In genomic region chr20:61584851-61585250, GRCh38 we compare ENCODE assay signal across 16 cellular contexts.
DNase-seq lines count a peak whose midpoint lies in the region; ATAC-seq lines count a peak whose summit lies in the region.
"Had no signal": no experiment of that assay in that cellular context is flagged by ENCODE, and none has a peak within 500 bp of the region (broad histone marks: within the 10 kb centered on the region; RNA-seq: fewer than 3 reads in every experiment).

No MANE protein-coding gene starts in this region.

- no peak overlapping the region for H3K27ac ChIP-seq in right cardiac atrium (ENCODE audit: low read length)
- H3K27ac ChIP-seq: 22Rv1, RWPE1 had no signal

- DNase-seq in NCI-H1105 treated with DMSO at 0.1 percent for 48 hours (lab: John Stamatoyannopoulos, UW) (peak; percentile 41), NCI-H1105 (lab: John Stamatoyannopoulos, UW) (no peak), DMS79 treated with DMSO at 0.1 percent for 48 hours (lab: John Stamatoyannopoulos, UW) (peak; percentile 57), astrocyte of the hippocampus (ENCODE audit: low read depth, low spot score) (peak; percentile 36), right cardiac atrium (peak; percentile 37 to 83 (median 77))
- DNase-seq in effector memory CD8-positive, alpha-beta T cell: no peak
- DNase-seq: C1 segment of cervical spinal cord, Caco-2, MV-4-11, NCI-H446 treated with DMSO at 0.1 percent for 48 hours, T-helper 1 cell had no signal

- no peaks in the 10 kb centered on the region for H3K27me3 ChIP-seq in right cardiac atrium (ENCODE audit: control insufficient read depth, insufficient read depth)

- H3K4me1 Mint-ChIP-seq in effector memory CD8-positive, alpha-beta T cell (ENCODE audit: low read depth in 2 of 2): no peaks in the 10 kb centered on the region

- no peaks in the 10 kb centered on the region for H3K4me1 ChIP-seq in right cardiac atrium (ENCODE audit: control insufficient read depth, insufficient read depth, low read length)
- H3K4me1 ChIP-seq: Caco-2 had no signal

- H3K4me3 Mint-ChIP-seq in effector memory CD8-positive, alpha-beta T cell: no peak overlapping the region

- H3K27ac Mint-ChIP-seq in effector memory CD8-positive, alpha-beta T cell: no peak overlapping the region

- ATAC-seq in right cardiac atrium (peak; percentile 80 to 91), GM18517 (IDR thresholded peaks at IDR 0.05; ENCODE audit: unreplicated experiment) (no peak), GM18867 (IDR thresholded peaks at IDR 0.05; ENCODE audit: unreplicated experiment) (no peak)
- no peak for ATAC-seq in effector memory CD8-positive, alpha-beta T cell (replicated peaks)
- ATAC-seq: HCT116 had no signal

- no peak overlapping the region for H3K4me3 ChIP-seq in right cardiac atrium (ENCODE audit: low read length)

- intact Hi-C loops in right cardiac atrium (cut with DNase I): no loop called here

- H3K9me3 ChIP-seq in right cardiac atrium (ENCODE audit: control insufficient read depth, low read length): no peaks in the 10 kb centered on the region

- H3K9me3 Mint-ChIP-seq in effector memory CD8-positive, alpha-beta T cell: no peaks in the 10 kb centered on the region

- WGBS in right cardiac atrium: 24% methylated on average over 10 of the region's 10 CpGs

- no peaks in the 10 kb centered on the region for H3K36me3 Mint-ChIP-seq in effector memory CD8-positive, alpha-beta T cell (ENCODE audit: insufficient read depth)

- peaks cover 10 to 22% of the 10 kb centered on the region in 2 donors for H3K27me3 Mint-ChIP-seq in effector memory CD8-positive, alpha-beta T cell

Comparison
In these comparisons a context has a peak if more than half of its experiments do, and no peak if none do; other contexts are left out.
1. DNase-seq: peak in NCI-H1105 treated with DMSO at 0.1 percent for 48 hours (single experiment), DMS79 treated with DMSO at 0.1 percent for 48 hours (single experiment), astrocyte of the hippocampus (single experiment) and right cardiac atrium (3 of 3); none in NCI-H1105 (single experiment) and effector memory CD8-positive, alpha-beta T cell (0 of 3).
2. ATAC-seq: peak in right cardiac atrium (2 of 2); none in GM18517 (single experiment), effector memory CD8-positive, alpha-beta T cell (single experiment) and GM18867 (single experiment).